ENCODE assay signal across 8 cellular contexts in the genomic region with DNA sequence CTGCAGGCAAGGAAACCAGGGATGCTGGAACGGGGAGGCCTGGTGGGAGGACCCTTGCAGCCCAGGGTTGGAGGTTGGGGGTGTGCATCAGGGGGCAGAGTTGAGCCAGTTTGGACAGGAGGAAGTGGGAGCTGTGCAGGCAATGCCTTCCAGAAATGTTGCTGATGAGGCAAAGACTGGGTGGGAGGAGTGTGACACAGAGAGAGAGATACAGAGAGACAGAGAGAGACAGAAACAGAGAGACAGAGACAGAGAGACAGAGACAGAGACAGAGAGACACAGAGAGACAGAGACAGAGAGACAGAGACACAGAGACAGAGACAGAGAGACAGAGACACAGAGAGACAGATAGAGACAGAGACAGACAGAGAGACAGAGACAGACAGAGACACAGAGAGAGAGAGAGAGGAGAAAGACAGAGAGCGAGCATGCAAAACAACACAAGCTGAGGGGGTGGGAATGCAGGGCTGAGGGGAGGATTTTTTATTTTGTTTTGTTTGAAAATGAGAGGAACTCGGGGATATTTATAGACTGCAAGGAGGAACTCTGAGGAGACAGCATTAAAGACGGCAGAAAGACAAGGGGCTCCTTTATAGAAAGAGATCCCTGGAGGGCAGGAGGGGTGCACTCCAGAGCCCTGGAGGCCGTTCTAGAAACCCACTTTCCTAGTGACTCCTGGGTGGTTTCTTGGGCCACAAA. TPM values are rescaled to one million over a fixed set of nuclear protein-coding genes. Genes with fewer than 3 reads are reported as not detected.
DNase-seq lines count a peak whose midpoint lies in the region; ATAC-seq and TF ChIP-seq lines count a peak whose summit lies in the region.

No MANE protein-coding gene starts in this region.

- H3K4me2 ChIP-seq in hepatocyte, result no peak overlapping the region

- H3K27ac ChIP-seq in hepatocyte (peak overlapping the region; percentile 2), substantia nigra (ENCODE audit: low read depth, low read length, poor library complexity, severe bottlenecking) (peak overlapping the region; percentile 33)

- WGBS in hepatocyte (ENCODE audit: low lambda C conversion rate, missing lambda C conversion rate), result 55% methylated on average over 5 of the region's 5 CpGs

- peaks cover 7% of the 10 kb centered on the region for H4K20me1 ChIP-seq in hepatocyte (ENCODE audit: insufficient read depth, poor library complexity, severe bottlenecking)

- H3K9me3 ChIP-seq in MG63 (no peaks in the 10 kb centered on the region), adipocyte (ENCODE audit: control insufficient read depth, low read length) (no peaks in the 10 kb centered on the region), hepatocyte (ENCODE audit: low read depth) (no peaks in the 10 kb centered on the region)

- no peak for ATAC-seq in HG02678 (IDR thresholded peaks at IDR 0.05; ENCODE audit: unreplicated experiment)
- ATAC-seq in GM19467 (IDR thresholded peaks at IDR 0.05; ENCODE audit: unreplicated experiment), result no peak

- no peaks in the 10 kb centered on the region for H3K9me2 ChIP-seq in hepatocyte (replicated peaks; ENCODE audit: insufficient read depth)

- H3K36me3 ChIP-seq in MG63 (peaks cover 11% of the 10 kb centered on the region), adipocyte (ENCODE audit: control insufficient read depth, insufficient read depth, low read length, severe bottlenecking) (peaks cover 15% of the 10 kb centered on the region), hepatocyte (replicated peaks; ENCODE audit: insufficient read depth, low read depth) (no peaks in the 10 kb centered on the region)

- peaks cover 23% of the 10 kb centered on the region for H3K79me2 ChIP-seq in hepatocyte

- H3K27me3 ChIP-seq in MG63, result no peaks in the 10 kb centered on the region
- H3K27me3 ChIP-seq in adipocyte (replicated peaks; ENCODE audit: control insufficient read depth, insufficient read depth, low read length), result no peaks in the 10 kb centered on the region
- no peaks in the 10 kb centered on the region for H3K27me3 ChIP-seq in hepatocyte

- H3K4me1 ChIP-seq in adipocyte (ENCODE audit: control insufficient read depth, insufficient read depth, low read length) (peaks cover 32% of the 10 kb centered on the region), hepatocyte (ENCODE audit: insufficient read depth) (peaks cover 29% of the 10 kb centered on the region)

- H3K9ac ChIP-seq in adipocyte (ENCODE audit: low read length), result peak overlapping the region; percentile 61

- peak; percentile 56 for DNase-seq in ELR (ENCODE audit: low read depth)
- DNase-seq in MG63, result peak; percentile 38
- DNase-seq in adipocyte (ENCODE audit: low read depth), result peak; percentile 36
- peak; percentile 52 for DNase-seq in hepatocyte (ENCODE audit: low spot score)
- DNase-seq in substantia nigra (lab: John Stamatoyannopoulos, UW), result peak in 16 of 49 donors; percentile 29 to 59 (median 44)
- DNase-seq in GOT3 (lab: John Stamatoyannopoulos, UW), result no peak

- H3K4me3 ChIP-seq in MG63 (no peak overlapping the region), adipocyte (ENCODE audit: low read length) (no peak overlapping the region), hepatocyte (no peak overlapping the region)

- H2AFZ ChIP-seq in hepatocyte, result no peak overlapping the region

- peak; percentile 28 for TF ChIP-seq CTCF in hepatocyte (IDR thresholded peaks at IDR 0.05; ENCODE audit: poor library complexity)

RNA-seq across cellular contexts. Expression of a gene that starts 1.9 kb away (rescaled TPM):
- 7.7 and 11.7 TPM in 2 replicates for total RNA-seq in MG63 (2014; rRNA removed; shearing (Covaris generic); ENCODE audit: low replicate concordance)
- 9.8 and 13.4 TPM in 2 replicates for total RNA-seq in hepatocyte
- 7.1 and 10.7 TPM in 2 replicates for polyA plus RNA-seq in hepatocyte

RNA-seq across cellular contexts. Expression of a gene that starts 1.9 kb away (rescaled TPM):
- not detected in 2 replicates for total RNA-seq in MG63 (2014; rRNA removed; shearing (Covaris generic); ENCODE audit: low replicate concordance)
- total RNA-seq in hepatocyte, result 2.0 and 3.9 TPM in 2 replicates
- 1.7 and 3.0 TPM in 2 replicates for polyA plus RNA-seq in hepatocyte

RNA-seq across cellular contexts. Expression of a gene that starts 18.1 kb away (rescaled TPM):
- total RNA-seq in MG63 (2014; rRNA removed; shearing (Covaris generic); ENCODE audit: low replicate concordance), result 25.0 and 31.4 TPM in 2 replicates
- total RNA-seq in hepatocyte, result 53.7 and 56.7 TPM in 2 replicates
- 127 and 131 TPM in 2 replicates for polyA plus RNA-seq in hepatocyte
